Comparison of ENCODE assay signal across 2 cellular contexts in genomic region chr16:57846931-57847330, GRCh38. TPM values are rescaled to one million over a fixed set of nuclear protein-coding genes. Genes with fewer than 3 reads are reported as not detected.
"Had no signal": no experiment of that assay in that cellular context is flagged by ENCODE, and none has a peak within 500 bp of the region (broad histone marks: within the 10 kb centered on the region; RNA-seq: fewer than 3 reads in every experiment).

No MANE protein-coding gene starts in this region.

RNA-seq across cellular contexts. Expression of gene KIFC3, which starts 44.6 kb away (rescaled TPM):
- total RNA-seq: activated CD4-positive, alpha-beta memory T cell treated with anti-CD3 and anti-CD28 coated beads, Interleukin-2, amount 10 ng/mL, durations not matched to agents 7 days and 5 days had no signal
- polyA plus RNA-seq: IgD-negative memory B cell had no signal
